Comparison of ENCODE assay signal across 1 cellular context in genomic region chr10:102455893-102456471, GRCh38.
TF ChIP-seq lines count a peak whose summit lies in the region.

No MANE protein-coding gene starts in this region.

TF ChIP-seq in K562, 482 proteins besides CTCF, POLR2A, EP300 and RAD21 (continued from another document and continues in another):
- no peak for TF ChIP-seq ZKSCAN3 (CRISPR knock-in tag; IDR thresholded peaks at IDR 0.05)
- TF ChIP-seq ZNF511 (CRISPR knock-in tag; IDR thresholded peaks at IDR 0.05) = no peak
- no peak for TF ChIP-seq XRCC5 (IDR thresholded peaks at IDR 0.05; ENCODE audit: low read depth, low read length)
- peak; percentile 90 for TF ChIP-seq ARID1B (IDR thresholded peaks at IDR 0.05)
- TF ChIP-seq ZBTB7A (IDR thresholded peaks at IDR 0.05; ENCODE audit: borderline replicate concordance, control insufficient read depth, low read depth, low read length) = peak; percentile 40; the same call in 1 of the 2 replicates
- TF ChIP-seq BACH1 (tag; IDR thresholded peaks at IDR 0.05) = peak; percentile 41; the same call in 1 of the 2 replicates
- TF ChIP-seq SUPT5H (IDR thresholded peaks at IDR 0.05) = no peak
- no peak for TF ChIP-seq SNIP1 (IDR thresholded peaks at IDR 0.05; ENCODE audit: low read depth)
- peak; percentile 84 for TF ChIP-seq SMARCE1 (IDR thresholded peaks at IDR 0.05)
- no peak for TF ChIP-seq PHF21A (IDR thresholded peaks at IDR 0.05; ENCODE audit: borderline replicate concordance, low read depth)
- TF ChIP-seq ZNF551 (CRISPR knock-in tag; IDR thresholded peaks at IDR 0.05) = no peak
- no peak for TF ChIP-seq NR2C2 (CRISPR knock-in tag; IDR thresholded peaks at IDR 0.05)
- peak; percentile 77 for TF ChIP-seq NR2C2 (tag; IDR thresholded peaks at IDR 0.05)
- peak; percentile 66 for TF ChIP-seq ZNF239 (CRISPR knock-in tag; IDR thresholded peaks at IDR 0.05)
- TF ChIP-seq ATF3 (IDR thresholded peaks at IDR 0.05) = peak; percentile 99
- peak; percentile 88 for TF ChIP-seq ATF3 (CRISPR knock-in tag; conservative IDR thresholded peaks at IDR 0.05)
- TF ChIP-seq CREB5 (CRISPR knock-in tag; IDR thresholded peaks at IDR 0.05) = 0 out of 2 replicates have a peak, but pooled peaks have one; percentile 11
- peak; percentile 49; the same call in 1 of the 2 replicates for TF ChIP-seq ZNF311 (CRISPR knock-in tag; IDR thresholded peaks at IDR 0.05)
- TF ChIP-seq POLR2H (tag; IDR thresholded peaks at IDR 0.05; ENCODE audit: low read depth) = 0 out of 2 replicates have a peak, but pooled peaks have one; percentile 50
- TF ChIP-seq ADNP (tag; IDR thresholded peaks at IDR 0.05) = no peak
- no peak for TF ChIP-seq GTF2E2 (tag; IDR thresholded peaks at IDR 0.05)
- TF ChIP-seq ELF2 (CRISPR knock-in tag; IDR thresholded peaks at IDR 0.05) = no peak
- TF ChIP-seq SMAD3 (CRISPR knock-in tag; conservative IDR thresholded peaks at IDR 0.05) = peak; percentile 79
- peak; percentile 95 for TF ChIP-seq DPF2 (IDR thresholded peaks at IDR 0.05)
- no peak for TF ChIP-seq SAFB2 (IDR thresholded peaks at IDR 0.05; ENCODE audit: borderline replicate concordance, low read depth, low read length, severe bottlenecking)
- TF ChIP-seq CEBPG (CRISPR knock-in tag; IDR thresholded peaks at IDR 0.05) = peak; percentile 99
- peak; percentile 95 to 99 for TF ChIP-seq CEBPG (tag; conservative IDR thresholded peaks at IDR 0.05 in 1 of 2, IDR thresholded peaks at IDR 0.05 in 1 of 2)
- TF ChIP-seq MTA3 (IDR thresholded peaks at IDR 0.05; ENCODE audit: borderline replicate concordance) = peak; percentile 53; the same call in 1 of the 2 replicates
- TF ChIP-seq CEBPB (tag; IDR thresholded peaks at IDR 0.05) = peak; percentile 98
- TF ChIP-seq FOXJ2 (tag; IDR thresholded peaks at IDR 0.05) = peak; percentile 67; the same call in 1 of the 2 replicates
- TF ChIP-seq ZNF224 (CRISPR knock-in tag; IDR thresholded peaks at IDR 0.05) = no peak
- peak; percentile 75 for TF ChIP-seq NCOA1 (IDR thresholded peaks at IDR 0.05; ENCODE audit: low read depth)
- TF ChIP-seq POLR2AphosphoS2 (IDR thresholded peaks at IDR 0.05; ENCODE audit: low read length) = no peak
- TF ChIP-seq HBP1 (CRISPR knock-in tag; IDR thresholded peaks at IDR 0.05) = peak; percentile 57; the same call in 1 of the 2 replicates
- TF ChIP-seq NR0B1 (IDR thresholded peaks at IDR 0.05; ENCODE audit: partially characterized antibody) = no peak
- no peak for TF ChIP-seq ETS2 (tag; IDR thresholded peaks at IDR 0.05; ENCODE audit: borderline replicate concordance, poor library complexity, severe bottlenecking)
- TF ChIP-seq GTF2B (IDR thresholded peaks at IDR 0.05; ENCODE audit: extremely low read depth, insufficient read length) = no peak
- TF ChIP-seq NR2C1 (IDR thresholded peaks at IDR 0.05) = peak; percentile 47; the same call in 1 of the 2 replicates
- TF ChIP-seq NR2C1 (tag; IDR thresholded peaks at IDR 0.05) = peak; percentile 86
- no peak for TF ChIP-seq ZNF696 (CRISPR knock-in tag; conservative IDR thresholded peaks at IDR 0.05)
- TF ChIP-seq STAT6 (CRISPR knock-in tag; IDR thresholded peaks at IDR 0.05) = no peak
- TF ChIP-seq VEZF1 (CRISPR knock-in tag; IDR thresholded peaks at IDR 0.05) = peak; percentile 15; the same call in 1 of the 2 replicates
- TF ChIP-seq MEIS2 (IDR thresholded peaks at IDR 0.05; ENCODE audit: partially characterized antibody) = peak; percentile 20
- no peak for TF ChIP-seq HNRNPUL1 (IDR thresholded peaks at IDR 0.05; ENCODE audit: low read length)
- no peak for TF ChIP-seq CHCHD3 (CRISPR knock-in tag; IDR thresholded peaks at IDR 0.05)
- 0 out of 4 replicates have a peak, but pooled peaks of 1 of the 2 experiments have one; percentile 31 for TF ChIP-seq TBL1XR1 (IDR thresholded peaks at IDR 0.05; ENCODE audit: low read length in 2 of 2)
- 0 out of 2 replicates have a peak, but pooled peaks have one; percentile 9 for TF ChIP-seq BCL6 (CRISPR knock-in tag; IDR thresholded peaks at IDR 0.05)
- TF ChIP-seq ZNF274 (IDR thresholded peaks at IDR 0.05; ENCODE audit: borderline replicate concordance, low read depth, low read length) = no peak
- peak; percentile 84 for TF ChIP-seq MTA1 (IDR thresholded peaks at IDR 0.05; ENCODE audit: borderline replicate concordance)
- peak; percentile 59; the same call in 1 of the 2 replicates for TF ChIP-seq TOE1 (IDR thresholded peaks at IDR 0.05; ENCODE audit: borderline replicate concordance)
- no peak for TF ChIP-seq TOE1 (CRISPR knock-in tag; IDR thresholded peaks at IDR 0.05; ENCODE audit: borderline replicate concordance, low read depth)
- no peak for TF ChIP-seq ZNF282 (CRISPR knock-in tag; IDR thresholded peaks at IDR 0.05)
- TF ChIP-seq ZNF668 (CRISPR knock-in tag; IDR thresholded peaks at IDR 0.05) = 0 out of 2 replicates have a peak, but pooled peaks have one; percentile 16
- TF ChIP-seq ZNF766 (CRISPR knock-in tag; conservative IDR thresholded peaks at IDR 0.05) = peak; percentile 76
- TF ChIP-seq PATZ1 (CRISPR knock-in tag; IDR thresholded peaks at IDR 0.05; ENCODE audit: borderline replicate concordance) = peak; percentile 20; the same call in 1 of the 2 replicates
- TF ChIP-seq ELF4 (CRISPR knock-in tag; IDR thresholded peaks at IDR 0.05) = peak; percentile 87
- TF ChIP-seq SMC3 (conservative IDR thresholded peaks at IDR 0.05; ENCODE audit: insufficient read depth, low read depth, low read length) = no peak
- no peak for TF ChIP-seq TFE3 (CRISPR knock-in tag; IDR thresholded peaks at IDR 0.05)
- no peak for TF ChIP-seq KAT2B (IDR thresholded peaks at IDR 0.05; ENCODE audit: low read depth, low read length)
- TF ChIP-seq NUFIP1 (IDR thresholded peaks at IDR 0.05; ENCODE audit: partially characterized antibody) = no peak
- peak; percentile 95 for TF ChIP-seq ZNF175 (CRISPR knock-in tag; IDR thresholded peaks at IDR 0.05; ENCODE audit: low read depth)
